In the genomic region with DNA sequence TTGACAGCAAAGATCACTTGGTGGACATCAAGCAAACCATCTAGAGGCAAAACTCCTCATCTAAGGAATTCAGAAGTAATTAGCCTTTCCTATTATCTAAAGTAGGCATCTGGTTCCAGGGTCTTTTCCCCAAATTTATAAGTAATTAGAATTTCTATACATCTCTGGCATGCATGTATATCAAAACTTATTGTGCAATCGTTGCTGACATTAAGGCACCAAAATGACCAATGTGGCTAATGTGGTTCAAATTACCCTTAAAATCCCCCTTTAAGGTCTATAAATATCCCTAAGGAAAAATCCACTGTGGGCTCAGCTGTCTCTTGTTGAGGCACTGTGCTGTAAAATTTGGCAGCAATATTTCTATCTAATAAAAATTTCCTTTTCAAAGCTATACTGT, we compare ENCODE assay signal across 29 cellular contexts.
"Had no signal": no experiment of that assay in that cellular context is flagged by ENCODE, and none has a peak within 500 bp of the region (broad histone marks: within the 10 kb centered on the region; RNA-seq: fewer than 3 reads in every experiment).

No MANE protein-coding gene starts in this region.

- DNase-seq: MM.1S, MV-4-11, NCI-H1092, NCI-H1105, NCI-H1417 treated with DMSO at 0.1 percent for 48 hours, NCI-H1436 treated with DMSO at 0.1 percent for 48 hours, NCI-H1694 treated with DMSO at 0.1 percent for 48 hours, NCI-H187 treated with DMSO at 0.1 percent for 48 hours, NCI-H2029, NCI-H2081, NCI-H2171 treated with DMSO at 0.1 percent for 48 hours, NCI-H226, NCI-H446 treated with DMSO at 0.1 percent for 48 hours, NCI-H510A, NCI-H524, NCI-H526, NCI-H69, NCI-H748 treated with DMSO at 0.1 percent for 48 hours, PC-9, SHP77, SIG-M5, T-cell had no signal

- H3K27ac Mint-ChIP-seq: T-cell had no signal

- H3K36me3 Mint-ChIP-seq: T-cell had no signal

- H3K4me2 ChIP-seq: PC-9 had no signal

- H2AFZ ChIP-seq: PC-9 had no signal

- H3K4me1 Mint-ChIP-seq: T-cell had no signal

- H3K4me3 Mint-ChIP-seq: T-cell had no signal

- H3K4me1 ChIP-seq: SJCRH30 had no signal

- H3K9me3 ChIP-seq: SJCRH30 had no signal

- H3K4me3 ChIP-seq: PC-9, SJCRH30, SK-N-MC had no signal

- ATAC-seq: Panc1, Right ventricle myocardium inferior, SK-N-SH treated with all-trans-retinoic acid at 6 μM for 48 hours, T-cell had no signal

- H3K27me3 Mint-ChIP-seq: T-cell had no signal

- H3K36me3 ChIP-seq: SJCRH30 had no signal

- FAIRE-seq: RCC 7860 had no signal

- H3K27me3 ChIP-seq: SJCRH30 had no signal

- H3K27ac ChIP-seq: PC-9, RWPE1, SJCRH30, SK-N-MC had no signal
